Comparison of ENCODE assay signal across 9 cellular contexts in genomic region chr21:44932366-44933181, GRCh38. TPM values are rescaled to one million over a fixed set of nuclear protein-coding genes. Genes with fewer than 3 reads are reported as not detected.
A peak's percentile ranks its signal among the peaks of the same experiment; 100 is the strongest.
DNase-seq lines count a peak whose midpoint lies in the region; ATAC-seq and TF ChIP-seq lines count a peak whose summit lies in the region.
"Had no signal": no experiment of that assay in that cellular context is flagged by ENCODE, and none has a peak within 500 bp of the region (broad histone marks: within the 10 kb centered on the region; RNA-seq: fewer than 3 reads in every experiment).

No MANE protein-coding gene starts in this region.

- H3K27me3 Mint-ChIP-seq in dendritic cell treated with granulocyte-macrophage colony-stimulating factor and Interleukin-4, amounts not matched to agents 40 ng/mL and 50 ng/mL, for 4 days: no peaks in the 10 kb centered on the region
- peaks cover 62% of the 10 kb centered on the region for H3K27me3 Mint-ChIP-seq in mesothelial cell of epicardium (ENCODE audit: low read depth)

- H3K9me3 ChIP-seq in A673 (ENCODE audit: low read depth, low read length, poor library complexity, severe bottlenecking) (no peaks in the 10 kb centered on the region), testis (no peaks in the 10 kb centered on the region)

- H3K27ac ChIP-seq in A673 (ENCODE audit: low read depth, low read length, poor library complexity, severe bottlenecking) (peak overlapping the region; percentile 100), testis (no peak overlapping the region)

- no peaks in the 10 kb centered on the region for H3K9me3 Mint-ChIP-seq in dendritic cell treated with granulocyte-macrophage colony-stimulating factor and Interleukin-4, amounts not matched to agents 40 ng/mL and 50 ng/mL, for 4 days
- H3K9me3 Mint-ChIP-seq in mesothelial cell of epicardium: no peaks in the 10 kb centered on the region

- BruUV-seq in A673 (replicated peaks; lab: Mats Ljungman, UMichigan): no TSS peak

- CTCF ChIA-PET in A673 (lab: Charles Lee): interaction anchor here (0.6 to 0.8 kb wide), 2 partner anchors 21 to 307 kb away, joined by 3 read pairs; no protein-coding TSS in a partner anchor

- H3K27me3 ChIP-seq in A673 (replicated peaks; ENCODE audit: insufficient read depth, low read depth, low read length, poor library complexity): no peaks in the 10 kb centered on the region
- H3K27me3 ChIP-seq in H7 (ENCODE audit: control insufficient read depth, insufficient read depth, low read length): peaks cover 66% of the 10 kb centered on the region
- H3K27me3 ChIP-seq in testis: no peaks in the 10 kb centered on the region

- peak overlapping the region; percentile 65 for H3K4me3 ChIP-seq in A673 (ENCODE audit: low read depth, low read length, poor library complexity, severe bottlenecking)
- H3K4me3 ChIP-seq in H7 (ENCODE audit: insufficient read depth, low read depth, low read length): peak overlapping the region; percentile 24
- peak overlapping the region; percentile 37 to 41 for H3K4me3 ChIP-seq in testis

- peaks cover 70% of the 10 kb centered on the region for H3K4me1 Mint-ChIP-seq in dendritic cell treated with granulocyte-macrophage colony-stimulating factor and Interleukin-4, amounts not matched to agents 40 ng/mL and 50 ng/mL, for 4 days (ENCODE audit: low read depth)
- peaks cover 17% of the 10 kb centered on the region for H3K4me1 Mint-ChIP-seq in mesothelial cell of epicardium

- intact Hi-C loops in A673 (cut with micrococcal nuclease; ENCODE audit: unreplicated experiment) (loop anchor here (5.0 kb wide), 2 partner anchors 40 to 180 kb away; no protein-coding TSS in a partner anchor), testis (cut with DNase I; ENCODE audit: low total_unique reads) (loop anchor here (10.0 kb wide), 1 partner anchor 118 kb away; the partner anchor contains the start of gene SUMO3)
- intact Hi-C loops in dendritic cell treated with granulocyte-macrophage colony-stimulating factor and Interleukin-4, amounts not matched to agents 40 ng/mL and 50 ng/mL, for 4 days (cut with micrococcal nuclease): loop anchor here (5.0 kb wide), 1 partner anchor 35 kb away; no protein-coding TSS in a partner anchor

- ATAC-seq in HG02870 (IDR thresholded peaks at IDR 0.05; ENCODE audit: unreplicated experiment): no peak
- ATAC-seq in GM21526 (IDR thresholded peaks at IDR 0.05; ENCODE audit: low FRiP score, unreplicated experiment): no peak

- POLR2A ChIA-PET in A673 (lab: Charles Lee; ENCODE audit: low non-redundant PET): interaction anchor here (0.6 to 0.7 kb wide), 2 partner anchors 26 to 41 kb away, joined by 3 read pairs; no protein-coding TSS in a partner anchor

- DNase-seq in A673 (ENCODE audit: low spot score) (peak; percentile 68), H7 (peak; percentile 88), mesothelial cell of epicardium (ENCODE audit: low spot score in 2 of 2, unreplicated experiment in 2 of 2) (peak in 1 of 2 experiments; percentile 64), testis (peak; percentile 45)
- peak; percentile 54 to 71 (median 61) for DNase-seq in activated CD4-positive, CD25-positive, alpha-beta regulatory T cell (lab: John Stamatoyannopoulos, UW)

- 2 to 17% methylated on average over 6 to 59 of the region's 72 CpGs for WGBS in testis, 2 donors

- peak overlapping the region; percentile 86 for H3K27ac Mint-ChIP-seq in dendritic cell treated with granulocyte-macrophage colony-stimulating factor and Interleukin-4, amounts not matched to agents 40 ng/mL and 50 ng/mL, for 4 days
- no peak overlapping the region for H3K27ac Mint-ChIP-seq in mesothelial cell of epicardium

- H3K4me3 Mint-ChIP-seq in dendritic cell treated with granulocyte-macrophage colony-stimulating factor and Interleukin-4, amounts not matched to agents 40 ng/mL and 50 ng/mL, for 4 days: peak overlapping the region; percentile 69
- H3K4me3 Mint-ChIP-seq in mesothelial cell of epicardium: peak overlapping the region; percentile 53

- peaks cover 20% of the 10 kb centered on the region for H3K36me3 Mint-ChIP-seq in dendritic cell treated with granulocyte-macrophage colony-stimulating factor and Interleukin-4, amounts not matched to agents 40 ng/mL and 50 ng/mL, for 4 days (ENCODE audit: low read depth)
- no peaks in the 10 kb centered on the region for H3K36me3 Mint-ChIP-seq in mesothelial cell of epicardium

- H3K36me3 ChIP-seq in A673 (ENCODE audit: insufficient read depth, low read length, poor library complexity, severe bottlenecking) (peaks cover 40% of the 10 kb centered on the region), H7 (replicated peaks; ENCODE audit: control insufficient read depth, insufficient read depth, low read length) (no peaks in the 10 kb centered on the region), testis (ENCODE audit: low read depth, missing control alignments) (no peaks in the 10 kb centered on the region)

- peak; percentile 42; the same call in 1 of the 2 replicates for TF ChIP-seq CTCF in A673 (conservative IDR thresholded peaks at IDR 0.05; ENCODE audit: low read depth, low read length)
- TF ChIP-seq CTCF in mesothelial cell of epicardium (IDR thresholded peaks at IDR 0.05; ENCODE audit: unreplicated experiment): no peak
- TF ChIP-seq CTCF in testis (IDR thresholded peaks at IDR 0.05): peak in 1 of 3 experiments; percentile 45

- TF ChIP-seq POLR2A in testis (IDR thresholded peaks at IDR 0.05): no peak

- peaks cover 48% of the 10 kb centered on the region for H3K4me1 ChIP-seq in A673 (ENCODE audit: insufficient read depth, low read length, poor library complexity, severe bottlenecking)
- H3K4me1 ChIP-seq in testis: peaks cover 23% of the 10 kb centered on the region

RNA-seq across cellular contexts. Expression of gene SLX9, which starts 7.3 kb away (rescaled TPM):
- total RNA-seq in A673 (2021) (114 and 115 TPM in 2 replicates), mesothelial cell of epicardium (30.6 to 32.3 TPM (median 31.8 TPM) in 3 replicates), testis (10 to 100 TPM; 30.8 to 31.9 TPM)
- total RNA-seq in H7 (2014; rRNA removed; shearing (Covaris generic)): 30.3 and 35.0 TPM in 2 replicates
- polyA plus RNA-seq in testis (ENCODE audit: insufficient read depth, low read depth, low replicate concordance): 46.2 TPM

RNA-seq across cellular contexts. Expression of gene ITGB2, which starts 11.9 kb away (rescaled TPM):
- total RNA-seq in A673 (2021) (5.0 and 7.4 TPM in 2 replicates), mesothelial cell of epicardium (0.61 to 1.4 TPM (median 0.74 TPM) in 3 replicates), testis (10 to 100 TPM in 1 of 2 donors, 1 to 10 TPM in 1; 5.6 to 29.5 TPM)
- 1.4 and 2.4 TPM in 2 replicates for total RNA-seq in H7 (2014; rRNA removed; shearing (Covaris generic))
- polyA plus RNA-seq in testis (ENCODE audit: insufficient read depth, low read depth, low replicate concordance): 27.4 TPM
- total RNA-seq: fibroblast of lung had no signal

RNA-seq across cellular contexts. Expression of gene PTTG1IP, which starts 59.1 kb away (rescaled TPM):
- total RNA-seq in A673 (2021): 216 and 217 TPM in 2 replicates
- total RNA-seq in H7 (2014; rRNA removed; shearing (Covaris generic)): 117 and 134 TPM in 2 replicates
- 200 to 205 TPM (median 204 TPM) in 3 replicates for total RNA-seq in mesothelial cell of epicardium
- 100 to 1,000 TPM; 190 to 195 TPM for total RNA-seq in testis
- polyA plus RNA-seq in testis (ENCODE audit: insufficient read depth, low read depth, low replicate concordance): 171 TPM
